Comparison of ENCODE assay signal across 8 cellular contexts in genomic region chr6:33288942-33289783, GRCh38. TPM values are rescaled to one million over a fixed set of nuclear protein-coding genes. Genes with fewer than 3 reads are reported as not detected.
DNase-seq lines count a peak whose midpoint lies in the region; ATAC-seq and TF ChIP-seq lines count a peak whose summit lies in the region.

Gene PFDN6 (plus strand): TSS chr6:33289601. CDS start chr6:33289857, 256 bp downstream.
Gene WDR46 (minus strand): TSS chr6:33289239. CDS start chr6:33289170, 69 bp downstream.

- H3K27ac Mint-ChIP-seq in CD4-positive, CD25-positive, alpha-beta regulatory T cell, result peak within 1 kb of the TSS; percentile 89 to 98 (median 95)

- H3K4me1 ChIP-seq in CD4-positive, CD25-positive, alpha-beta regulatory T cell (ENCODE audit: control insufficient read depth, insufficient read depth, low read length, poor library complexity, severe bottlenecking), result peaks cover 26% of the 10 kb centered on the region
- peaks cover 10 to 23% (median 20%) of the 10 kb centered on the region in 4 donors for H3K4me1 ChIP-seq in liver (ENCODE audit: control insufficient read depth in 4 of 4, insufficient read depth in 4 of 4, low read length in 3 of 4)

- no peaks in the 10 kb centered on the region for H3K27me3 Mint-ChIP-seq in CD4-positive, CD25-positive, alpha-beta regulatory T cell

- H3K36me3 Mint-ChIP-seq in CD4-positive, CD25-positive, alpha-beta regulatory T cell, result peaks cover 22% of the 10 kb centered on the region

- H3K27ac ChIP-seq in CD4-positive, CD25-positive, alpha-beta regulatory T cell (ENCODE audit: insufficient read depth, low read length, poor library complexity, severe bottlenecking), result peak within 1 kb of the TSS; percentile 81
- H3K27ac ChIP-seq in dorsolateral prefrontal cortex (peak within 1 kb of the TSS; percentile 44 to 96 (median 90)), liver (ENCODE audit: low read depth in 1 of 2, low read length in 2 of 2) (peak within 1 kb of the TSS; percentile 85 to 87)

- intact Hi-C loops in dorsolateral prefrontal cortex (cut with DNase I), result loop anchor here (1.0 to 10.0 kb wide), 3 partner anchors 10 to 1324 kb away; partner anchors contain the start of gene RPS18 (in 2 of the 2)

- H3K9me3 Mint-ChIP-seq in CD4-positive, CD25-positive, alpha-beta regulatory T cell, result no peaks in the 10 kb centered on the region

- no peaks in the 10 kb centered on the region for H3K9me3 ChIP-seq in CD4-positive, CD25-positive, alpha-beta regulatory T cell (ENCODE audit: control insufficient read depth in 2 of 2, low read length in 2 of 2)
- H3K9me3 ChIP-seq in liver (ENCODE audit: control insufficient read depth in 4 of 4, low read length in 3 of 4), result no peaks in the 10 kb centered on the region

- peaks cover 13 to 56% (median 29%) of the 10 kb centered on the region in 4 donors for H3K4me1 Mint-ChIP-seq in CD4-positive, CD25-positive, alpha-beta regulatory T cell

- peak; percentile 78 to 95 (median 91) for DNase-seq in CD4-positive, CD25-positive, alpha-beta regulatory T cell
- DNase-seq in NCI-H69 (lab: John Stamatoyannopoulos, UW) (peak; percentile 92), dorsolateral prefrontal cortex (peak; percentile 63 to 92 (median 86))
- peak; percentile 71 for DNase-seq in activated CD4-positive, alpha-beta T cell treated with anti-CD3 and anti-CD28 coated beads, Interleukin-2, amount 50 U/mL, for 1 hour
- peak; percentile 59 to 79 for DNase-seq in stimulated activated CD4-positive, alpha-beta T cell treated with anti-CD3 and anti-CD28 coated beads, Interleukin-4, amount 100 ng/mL, for 48 hours (ENCODE audit: low read depth in 2 of 2)

- H3K27me3 ChIP-seq in CD4-positive, CD25-positive, alpha-beta regulatory T cell (ENCODE audit: control insufficient read depth, insufficient read depth, low read length), result no peaks in the 10 kb centered on the region
- H3K27me3 ChIP-seq in dorsolateral prefrontal cortex (no peaks in the 10 kb centered on the region), liver (ENCODE audit: control insufficient read depth in 4 of 4, insufficient read depth in 4 of 4, low read length in 3 of 4) (no peaks in the 10 kb centered on the region)

- peak in 1 of 2 donors; percentile 6 for TF ChIP-seq RAD21 in liver (IDR thresholded peaks at IDR 0.05)

- peaks cover 41% of the 10 kb centered on the region for H3K36me3 ChIP-seq in CD4-positive, CD25-positive, alpha-beta regulatory T cell (ENCODE audit: control insufficient read depth, insufficient read depth, low read length)
- H3K36me3 ChIP-seq in liver (ENCODE audit: control insufficient read depth in 4 of 4, insufficient read depth in 3 of 4, low read depth in 1 of 4, low read length in 3 of 4), result peaks cover 7 to 53% (median 23%) of the 10 kb centered on the region in 4 donors

- H3K4me3 Mint-ChIP-seq in CD4-positive, CD25-positive, alpha-beta regulatory T cell, result peak within 1 kb of the TSS; percentile 93 to 99 (median 98)

- TF ChIP-seq CTCF in dorsolateral prefrontal cortex (IDR thresholded peaks at IDR 0.05 in 54 of 56, conservative IDR thresholded peaks at IDR 0.05 in 2 of 56; ENCODE audit: low read depth in 1 of 56, partially characterized antibody in 56 of 56) (peak in 14 of 56 donors; percentile 7 to 53 (median 22)), liver (IDR thresholded peaks at IDR 0.05; ENCODE audit: low read depth, low read length, missing input control) (no peak)

- peak; percentile 95 to 97 for ATAC-seq in CD4-positive, CD25-positive, alpha-beta regulatory T cell (ENCODE audit: low read depth in 2 of 2)
- ATAC-seq in GM19395 (IDR thresholded peaks at IDR 0.05; ENCODE audit: unreplicated experiment), result peak; percentile 88
- peak; percentile 65 for ATAC-seq in HG03558 (IDR thresholded peaks at IDR 0.05; ENCODE audit: extremely low read depth, unreplicated experiment)

- H3K4me3 ChIP-seq in CD4-positive, CD25-positive, alpha-beta regulatory T cell (ENCODE audit: low read depth, low read length), result peak within 1 kb of the TSS; percentile 88
- H3K4me3 ChIP-seq in dorsolateral prefrontal cortex (peak within 1 kb of the TSS; percentile 66 to 99 (median 89)), liver (ENCODE audit: low read depth in 1 of 3, low read length in 3 of 3) (peak within 1 kb of the TSS; percentile 74 to 93 (median 83))

- under 1% methylated on average over 41 of the region's 41 CpGs for WGBS in liver

- H3K9ac ChIP-seq in liver (ENCODE audit: low read depth in 1 of 2, low read length in 2 of 2), result peak within 1 kb of the TSS; percentile 68

TF ChIP-seq in liver, 16 proteins besides CTCF, POLR2A, EP300 and RAD21:
- peak; percentile 84 for TF ChIP-seq MAX (IDR thresholded peaks at IDR 0.05)
- TF ChIP-seq ATF3 (IDR thresholded peaks at IDR 0.05), result no peak
- peak; percentile 64 for TF ChIP-seq FOXA1 (IDR thresholded peaks at IDR 0.05)
- peak in 1 of 2 donors; percentile 77 for TF ChIP-seq EGR1 (IDR thresholded peaks at IDR 0.05; ENCODE audit: low read depth in 2 of 2)
- peak; percentile 48 for TF ChIP-seq SP1 (IDR thresholded peaks at IDR 0.05)
- TF ChIP-seq, protein P1, sequence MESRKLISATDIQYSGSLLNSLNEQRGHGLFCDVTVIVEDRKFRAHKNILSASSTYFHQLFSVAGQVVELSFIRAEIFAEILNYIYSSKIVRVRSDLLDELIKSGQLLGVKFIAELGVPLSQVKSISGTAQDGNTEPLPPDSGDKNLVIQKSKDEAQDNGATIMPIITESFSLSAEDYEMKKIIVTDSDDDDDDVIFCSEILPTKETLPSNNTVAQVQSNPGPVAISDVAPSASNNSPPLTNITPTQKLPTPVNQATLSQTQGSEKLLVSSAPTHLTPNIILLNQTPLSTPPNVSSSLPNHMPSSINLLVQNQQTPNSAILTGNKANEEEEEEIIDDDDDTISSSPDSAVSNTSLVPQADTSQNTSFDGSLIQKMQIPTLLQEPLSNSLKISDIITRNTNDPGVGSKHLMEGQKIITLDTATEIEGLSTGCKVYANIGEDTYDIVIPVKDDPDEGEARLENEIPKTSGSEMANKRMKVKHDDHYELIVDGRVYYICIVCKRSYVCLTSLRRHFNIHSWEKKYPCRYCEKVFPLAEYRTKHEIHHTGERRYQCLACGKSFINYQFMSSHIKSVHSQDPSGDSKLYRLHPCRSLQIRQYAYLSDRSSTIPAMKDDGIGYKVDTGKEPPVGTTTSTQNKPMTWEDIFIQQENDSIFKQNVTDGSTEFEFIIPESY (IDR thresholded peaks at IDR 0.05), result peak; percentile 90
- no peak for TF ChIP-seq TAF1 (conservative IDR thresholded peaks at IDR 0.05)
- peak; percentile 32 for TF ChIP-seq REST (IDR thresholded peaks at IDR 0.05)
- peak; percentile 65 for TF ChIP-seq FOXA2 (IDR thresholded peaks at IDR 0.05)
- peak; percentile 96 to 99 for TF ChIP-seq GABPA (IDR thresholded peaks at IDR 0.05 in 1 of 2, conservative IDR thresholded peaks at IDR 0.05 in 1 of 2)
- TF ChIP-seq HNF4G (IDR thresholded peaks at IDR 0.05), result no peak
- peak; percentile 100 for TF ChIP-seq YY1 (IDR thresholded peaks at IDR 0.05)
- peak; percentile 53 for TF ChIP-seq NR2F2 (IDR thresholded peaks at IDR 0.05)
- peak; percentile 26 to 53 for TF ChIP-seq RXRA (IDR thresholded peaks at IDR 0.05)
- TF ChIP-seq JUND (IDR thresholded peaks at IDR 0.05), result peak in 1 of 2 donors; percentile 33
- peak in 1 of 2 donors; percentile 35 for TF ChIP-seq HNF4A (conservative IDR thresholded peaks at IDR 0.05)
TF ChIP-seq in liver: peak in this region for 13.

RNA-seq across cellular contexts. Expression of gene PFDN6, which starts in this region (rescaled TPM):
- 20.0 TPM for total RNA-seq in CD4-positive, CD25-positive, alpha-beta regulatory T cell
- polyA plus RNA-seq in CD4-positive, CD25-positive, alpha-beta regulatory T cell, result 10 to 100 TPM; 33.7 to 47.0 (median 38.4) TPM
- total RNA-seq in dorsolateral prefrontal cortex (10 to 100 TPM; 29.1 to 82.4 (median 59.2) TPM), liver (10 to 100 TPM; 12.5 to 22.4 TPM)
- polyA plus RNA-seq in liver, result 10 to 100 TPM in 1 of 2 donors, 1 to 10 TPM in 1; 6.5 to 60.1 TPM

RNA-seq across cellular contexts. Expression of gene WDR46, which starts in this region (rescaled TPM):
- 31.5 TPM for total RNA-seq in CD4-positive, CD25-positive, alpha-beta regulatory T cell
- polyA plus RNA-seq in CD4-positive, CD25-positive, alpha-beta regulatory T cell, result 10 to 100 TPM; 50.6 to 54.0 (median 52.0) TPM
- 10 to 100 TPM; 14.7 to 53.7 (median 30.1) TPM for total RNA-seq in dorsolateral prefrontal cortex
- 10 to 100 TPM; 17.9 to 28.3 TPM for total RNA-seq in liver
- 10 to 100 TPM; 23.0 to 30.2 TPM for polyA plus RNA-seq in liver

Comparison
In these comparisons a context has a peak if more than half of its experiments do, and no peak if none do; other contexts are left out.
1. Peak in every context shown above with its lines: DNase-seq, ATAC-seq, H3K4me3 ChIP-seq and H3K27ac ChIP-seq.